ENCODE assay signal across 8 cellular contexts in genomic region chr11:122656631-122657101, GRCh38. TPM values are rescaled to one million over a fixed set of nuclear protein-coding genes. Genes with fewer than 3 reads are reported as not detected.
DNase-seq lines count a peak whose midpoint lies in the region; ATAC-seq and TF ChIP-seq lines count a peak whose summit lies in the region.

No MANE protein-coding gene starts in this region.

- H3K27me3 Mint-ChIP-seq in natural killer cell treated with Interleukin-12 subunit alpha and Interleukin-12 subunit beta and Interleukin-15 and Interleukin-18, amount 100 ng/mL, for 72 hours, result peaks cover 8 to 10% of the 10 kb centered on the region in 2 donors

- H3K4me1 ChIP-seq in Karpas-422 (ENCODE audit: low read length) (peaks cover 10% of the 10 kb centered on the region), fibroblast of lung (ENCODE audit: control insufficient read depth, extremely low read depth, insufficient read depth, low read length) (peaks cover 3% of the 10 kb centered on the region), suprapubic skin (peaks cover 28% of the 10 kb centered on the region), SJCRH30 (no peaks in the 10 kb centered on the region)

- TF ChIP-seq EP300 in suprapubic skin (IDR thresholded peaks at IDR 0.05), result no peak

- DNase-seq in EH (ENCODE audit: low read depth) (peak; percentile 67), Karpas-422 (peak; percentile 44), activated T-cell treated with anti-CD3 and anti-CD28 coated beads for 4 hours (peak; percentile 38), fibroblast of lung (ENCODE audit: low read depth in 2 of 2) (peak; percentile 41 to 56), suprapubic skin (ENCODE audit: low spot score in 2 of 2) (peak in 1 of 2 donors; percentile 80), SJCRH30 (no peak)
- DNase-seq in natural killer cell treated with Interleukin-12 subunit alpha and Interleukin-12 subunit beta and Interleukin-15 and Interleukin-18, amount 100 ng/mL, for 72 hours (ENCODE audit: low spot score), result no peak

- no peak overlapping the region for H3K27ac Mint-ChIP-seq in natural killer cell treated with Interleukin-12 subunit alpha and Interleukin-12 subunit beta and Interleukin-15 and Interleukin-18, amount 100 ng/mL, for 72 hours

- H3K4me2 ChIP-seq in Karpas-422 (ENCODE audit: low read depth, low read length, poor library complexity, severe bottlenecking) (peak overlapping the region; percentile 74), fibroblast of lung (ENCODE audit: extremely low read depth, insufficient read depth, low read length) (peak overlapping the region; percentile 88)

- H3K27ac ChIP-seq in Karpas-422 (ENCODE audit: low read length) (no peak overlapping the region), fibroblast of lung (ENCODE audit: insufficient read depth, low read length) (peak overlapping the region; percentile 93), suprapubic skin (peak overlapping the region; percentile 48), SJCRH30 (no peak overlapping the region)

- H3K4me3 Mint-ChIP-seq in natural killer cell treated with Interleukin-12 subunit alpha and Interleukin-12 subunit beta and Interleukin-15 and Interleukin-18, amount 100 ng/mL, for 72 hours, result peak overlapping the region; percentile 86

- ATAC-seq in natural killer cell treated with Interleukin-12 subunit alpha and Interleukin-12 subunit beta and Interleukin-15 and Interleukin-18, amount 100 ng/mL, for 72 hours, result peak; percentile 1 to 7
- ATAC-seq in GM21786 (IDR thresholded peaks at IDR 0.05; ENCODE audit: unreplicated experiment), result no peak

- H3K9me3 Mint-ChIP-seq in natural killer cell treated with Interleukin-12 subunit alpha and Interleukin-12 subunit beta and Interleukin-15 and Interleukin-18, amount 100 ng/mL, for 72 hours, result no peaks in the 10 kb centered on the region

- WGBS in suprapubic skin, result 2% methylated on average over 19 of the region's 25 CpGs

- TF ChIP-seq CTCF in fibroblast of lung (conservative IDR thresholded peaks at IDR 0.05 in 1 of 2, IDR thresholded peaks at IDR 0.05 in 1 of 2; ENCODE audit: low read depth in 1 of 2, low read length in 2 of 2) (no peak), suprapubic skin (IDR thresholded peaks at IDR 0.05) (no peak)

- H4K20me1 ChIP-seq in Karpas-422 (ENCODE audit: insufficient read depth, low read depth, low read length) (no peaks in the 10 kb centered on the region), fibroblast of lung (ENCODE audit: control insufficient read depth, extremely low read depth, insufficient read depth, low read length) (no peaks in the 10 kb centered on the region)

- H3K4me1 Mint-ChIP-seq in natural killer cell treated with Interleukin-12 subunit alpha and Interleukin-12 subunit beta and Interleukin-15 and Interleukin-18, amount 100 ng/mL, for 72 hours (ENCODE audit: low read depth in 2 of 2), result peaks cover 20 to 30% of the 10 kb centered on the region in 2 donors

- no peak for TF ChIP-seq POLR2A in suprapubic skin (IDR thresholded peaks at IDR 0.05)

- H3K4me3 ChIP-seq in Karpas-422 (ENCODE audit: low read length), result peak overlapping the region; percentile 74
- H3K4me3 ChIP-seq in fibroblast of lung (replicated peaks in 1 of 4; ENCODE audit: control extremely low read depth in 1 of 4, insufficient read depth in 1 of 4, low read depth in 3 of 4, low read length in 4 of 4), result peak overlapping the region; percentile 81 to 93 (median 88)
- peak overlapping the region; percentile 66 for H3K4me3 ChIP-seq in suprapubic skin
- no peak overlapping the region for H3K4me3 ChIP-seq in SJCRH30

- H3K9me2 ChIP-seq in Karpas-422 (replicated peaks; ENCODE audit: insufficient read depth, low read length), result no peaks in the 10 kb centered on the region

- H3K27me3 ChIP-seq in Karpas-422 (ENCODE audit: low read length) (no peaks in the 10 kb centered on the region), fibroblast of lung (ENCODE audit: control insufficient read depth, insufficient read depth, low read length) (no peaks in the 10 kb centered on the region), suprapubic skin (peaks cover 21% of the 10 kb centered on the region), SJCRH30 (no peaks in the 10 kb centered on the region)

- H3K9me3 ChIP-seq in Karpas-422 (ENCODE audit: low read length) (no peaks in the 10 kb centered on the region), fibroblast of lung (ENCODE audit: control insufficient read depth, insufficient read depth, low read depth, low read length) (no peaks in the 10 kb centered on the region), suprapubic skin (no peaks in the 10 kb centered on the region), SJCRH30 (replicated peaks) (no peaks in the 10 kb centered on the region)

- H3K9ac ChIP-seq in Karpas-422 (ENCODE audit: low read length), result peak overlapping the region; percentile 73
- peak overlapping the region; percentile 94 for H3K9ac ChIP-seq in fibroblast of lung (ENCODE audit: insufficient read depth, low read length)

- H3K79me2 ChIP-seq in Karpas-422 (ENCODE audit: low read length), result no peaks in the 10 kb centered on the region
- peaks cover 52% of the 10 kb centered on the region for H3K79me2 ChIP-seq in fibroblast of lung (ENCODE audit: control insufficient read depth, insufficient read depth, low read length)

- H2AFZ ChIP-seq in Karpas-422 (ENCODE audit: low read length) (no peak overlapping the region), fibroblast of lung (ENCODE audit: low read length) (peak overlapping the region; percentile 69)

- no peaks in the 10 kb centered on the region for H3K36me3 ChIP-seq in Karpas-422 (ENCODE audit: insufficient read depth, low read length)
- H3K36me3 ChIP-seq in fibroblast of lung (ENCODE audit: control insufficient read depth, insufficient read depth, low read length), result no peaks in the 10 kb centered on the region
- no peaks in the 10 kb centered on the region for H3K36me3 ChIP-seq in suprapubic skin
- no peaks in the 10 kb centered on the region for H3K36me3 ChIP-seq in SJCRH30

- H3K36me3 Mint-ChIP-seq in natural killer cell treated with Interleukin-12 subunit alpha and Interleukin-12 subunit beta and Interleukin-15 and Interleukin-18, amount 100 ng/mL, for 72 hours, result no peaks in the 10 kb centered on the region

RNA-seq across cellular contexts. Expression of gene UBASH3B, which starts 1.1 kb away (rescaled TPM):
- 3.9 and 9.0 TPM in 2 replicates for total RNA-seq in Karpas-422 (2014; rRNA removed; shearing (Covaris generic); ENCODE audit: low replicate concordance)
- 22.9 and 44.4 TPM in 2 replicates for total RNA-seq in fibroblast of lung
- polyA plus RNA-seq in fibroblast of lung, result 13.1 and 38.0 TPM in 2 replicates
- 8.8 and 20.3 TPM in 2 replicates for polyA plus RNA-seq in fibroblast of lung (2012)
- polyA minus RNA-seq in fibroblast of lung (ENCODE audit: low replicate concordance), result 38.6 and 128 TPM in 2 replicates
- 1 to 10 TPM; 3.4 to 3.5 TPM for total RNA-seq in natural killer cell treated with Interleukin-12 subunit alpha and Interleukin-12 subunit beta and Interleukin-15 and Interleukin-18, amount 100 ng/mL, for 72 hours
- total RNA-seq in suprapubic skin, result 10 to 100 TPM in 3 of 4 donors, 1 to 10 TPM in 1; 4.2 to 41.2 (median 24.4) TPM
- total RNA-seq in SJCRH30 (2014; rRNA removed; shearing (Covaris generic)), result 0.38 TPM in 2 replicates

Comparison
In these comparisons a context has a peak if more than half of its experiments do, and no peak if none do; other contexts are left out.
1. DNase-seq: peak in EH (single experiment), Karpas-422 (single experiment), activated T-cell treated with anti-CD3 and anti-CD28 coated beads for 4 hours (single experiment) and fibroblast of lung (2 of 2); none in natural killer cell treated with Interleukin-12 subunit alpha and Interleukin-12 subunit beta and Interleukin-15 and Interleukin-18, amount 100 ng/mL, for 72 hours (single experiment) and SJCRH30 (0 of 2).
2. H3K27ac ChIP-seq: peak in fibroblast of lung (single experiment) and suprapubic skin (single experiment); none in Karpas-422 (single experiment) and SJCRH30 (single experiment).